In genomic region chr7:88169717-88170320, GRCh38 we compare ENCODE assay signal across 9 cellular contexts. TPM values are rescaled to one million over a fixed set of nuclear protein-coding genes. Genes with fewer than 3 reads are reported as not detected.
DNase-seq lines count a peak whose midpoint lies in the region; ATAC-seq, FAIRE-seq and TF ChIP-seq lines count a peak whose summit lies in the region.
"Had no signal": no experiment of that assay in that cellular context is flagged by ENCODE, and none has a peak within 500 bp of the region (broad histone marks: within the 10 kb centered on the region; RNA-seq: fewer than 3 reads in every experiment).

No MANE protein-coding gene starts in this region.

- H3K79me2 ChIP-seq in mesendoderm (ENCODE audit: control insufficient read depth, insufficient read depth, low read length), result no peaks in the 10 kb centered on the region

- FAIRE-seq in G401.6 (lab: Jason Lieb, UNC), result peak; percentile 93

- no peak overlapping the region for H2BK120ac ChIP-seq in mesendoderm (ENCODE audit: low read depth, low read length)

- no peaks in the 10 kb centered on the region for H3K79me1 ChIP-seq in mesendoderm (ENCODE audit: low read length)

- no peak overlapping the region for H3K4ac ChIP-seq in mesendoderm (ENCODE audit: low read depth, low read length)

- H3K9me3 ChIP-seq in RWPE2 (ENCODE audit: severe bottlenecking), result no peaks in the 10 kb centered on the region

- peaks cover 2% of the 10 kb centered on the region for H3K4me1 ChIP-seq in RWPE2 (ENCODE audit: insufficient read depth, poor library complexity, severe bottlenecking)
- no peaks in the 10 kb centered on the region for H3K4me1 ChIP-seq in mesendoderm (ENCODE audit: control insufficient read depth, low read depth, low read length)

- no peak overlapping the region for H2AK5ac ChIP-seq in mesendoderm (ENCODE audit: low read length)

- no peaks in the 10 kb centered on the region for H3K36me3 Mint-ChIP-seq in type B pancreatic cell

- H3K4me1 Mint-ChIP-seq in type B pancreatic cell (ENCODE audit: unreplicated experiment), result no peaks in the 10 kb centered on the region

- ATAC-seq in HG02852 (IDR thresholded peaks at IDR 0.05; ENCODE audit: unreplicated experiment) (peak; percentile 51), RWPE2 (ENCODE audit: low read depth) (no peak), GM19463 (IDR thresholded peaks at IDR 0.05; ENCODE audit: unreplicated experiment) (no peak)
- ATAC-seq in stimulated activated naive CD8-positive, alpha-beta T cell treated with anti-CD3 and anti-CD28 coated beads, Interleukin-15, Interleukin-2, amounts not matched to agents 100 U/mL and 50 U/mL, for 24 hours, result no peak

- no peaks in the 10 kb centered on the region for H3K27me3 Mint-ChIP-seq in type B pancreatic cell

- no peak overlapping the region for H2BK15ac ChIP-seq in mesendoderm (replicated peaks; ENCODE audit: low read depth)

- no peak overlapping the region for H4K8ac ChIP-seq in mesendoderm (ENCODE audit: low read depth, low read length)

- H3K9me3 Mint-ChIP-seq in type B pancreatic cell, result no peaks in the 10 kb centered on the region
- H3K9me3 Mint-ChIP-seq: T-helper 1 cell treated with Interleukin-12 subunit alpha and Interleukin-12 subunit beta and Interleukin-4 antibody, amounts not matched to agents 30 μg/mL and 1 μg/mL, for 36 hours had no signal

- H3K56ac ChIP-seq in mesendoderm (ENCODE audit: low read length), result no peak overlapping the region

- H3K36me3 ChIP-seq in RWPE2 (ENCODE audit: low read depth) (no peaks in the 10 kb centered on the region), mesendoderm (ENCODE audit: control insufficient read depth, insufficient read depth, low read length) (no peaks in the 10 kb centered on the region)

- no CpG with 5 or more reads among the region's 1 CpG for WGBS in mesendoderm (ENCODE audit: extremely low coverage, insufficient coverage, low lambda C conversion rate)

- no peak overlapping the region for H3K9ac ChIP-seq in mesendoderm (ENCODE audit: low read length)

- H2BK5ac ChIP-seq in mesendoderm (ENCODE audit: low read length), result no peak overlapping the region

- H3K18ac ChIP-seq in mesendoderm (ENCODE audit: low read length), result no peak overlapping the region

- TF ChIP-seq CTCF in RWPE2 (IDR thresholded peaks at IDR 0.05; ENCODE audit: poor library complexity, severe bottlenecking) (peak; percentile 79), type B pancreatic cell (conservative IDR thresholded peaks at IDR 0.05) (peak; percentile 79)

- H3K27ac Mint-ChIP-seq in type B pancreatic cell, result no peak overlapping the region
- H3K27ac Mint-ChIP-seq: T-helper 1 cell treated with Interleukin-12 subunit alpha and Interleukin-12 subunit beta and Interleukin-4 antibody, amounts not matched to agents 30 μg/mL and 1 μg/mL, for 36 hours had no signal

- H3K27me3 ChIP-seq in RWPE2 (ENCODE audit: insufficient read depth, poor library complexity, severe bottlenecking), result no peaks in the 10 kb centered on the region
- no peaks in the 10 kb centered on the region for H3K27me3 ChIP-seq in mesendoderm (ENCODE audit: insufficient read depth, low read length, poor library complexity)

- no peak overlapping the region for H3K4me2 ChIP-seq in mesendoderm (ENCODE audit: low read length)

- H3K4me3 Mint-ChIP-seq in type B pancreatic cell, result no peak overlapping the region
- H3K4me3 Mint-ChIP-seq: T-helper 1 cell treated with Interleukin-12 subunit alpha and Interleukin-12 subunit beta and Interleukin-4 antibody, amounts not matched to agents 30 μg/mL and 1 μg/mL, for 36 hours had no signal

- H3K4me3 ChIP-seq in RWPE2 (ENCODE audit: severe bottlenecking) (no peak overlapping the region), mesendoderm (ENCODE audit: low read length) (no peak overlapping the region)

- H3K27ac ChIP-seq in RWPE2 (ENCODE audit: poor library complexity, severe bottlenecking) (no peak overlapping the region), mesendoderm (ENCODE audit: low read depth, low read length) (no peak overlapping the region)

- H3K23ac ChIP-seq in mesendoderm (ENCODE audit: low read length), result no peak overlapping the region

- H4K5ac ChIP-seq in mesendoderm (ENCODE audit: low read length), result no peak overlapping the region

- no peak for DNase-seq in RWPE2 (ENCODE audit: low spot score)
- peak; percentile 2 for DNase-seq in germinal center (ENCODE audit: low spot score)
- DNase-seq in type B pancreatic cell (ENCODE audit: extremely low spot score, unreplicated experiment), result no peak
- DNase-seq in mesendoderm, result no peak
- no peak for DNase-seq in stimulated activated naive CD8-positive, alpha-beta T cell treated with anti-CD3 and anti-CD28 coated beads, Interleukin-15, Interleukin-2, amounts not matched to agents 100 U/mL and 50 U/mL, for 24 hours

RNA-seq across cellular contexts. Expression of gene SRI, which starts 50.0 kb away (rescaled TPM):
- 72.1 and 120 TPM in 2 replicates for total RNA-seq in type B pancreatic cell (ENCODE audit: low replicate concordance)
- 111 TPM for polyA plus RNA-seq in mesendoderm (2013, experiment 1 of 2)
- 115 TPM for polyA plus RNA-seq in mesendoderm (2013, experiment 2 of 2)
